29 cellular contexts compared by ENCODE assay signal in the genomic region with DNA sequence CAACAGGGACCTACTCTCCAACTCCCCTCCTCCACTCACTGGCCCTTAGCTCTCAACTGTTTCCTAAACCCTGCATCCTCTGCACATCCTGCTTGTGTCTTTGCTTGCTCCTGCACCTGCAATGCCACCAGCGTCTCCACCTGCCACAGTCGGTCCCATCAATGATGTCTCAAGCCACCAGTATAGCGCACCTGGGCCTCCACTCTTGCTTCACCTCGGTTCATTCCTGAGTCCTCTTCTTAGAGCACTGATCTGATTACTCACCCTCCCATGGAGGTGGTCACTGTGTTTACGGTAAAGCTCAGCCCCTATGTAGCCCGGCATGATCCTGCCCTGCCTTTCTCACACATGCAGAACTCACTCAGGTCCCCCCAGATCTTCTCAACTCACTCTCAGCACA. TPM values are rescaled to one million over a fixed set of nuclear protein-coding genes. Genes with fewer than 3 reads are reported as not detected.
"Had no signal": no experiment of that assay in that cellular context is flagged by ENCODE, and none has a peak within 500 bp of the region (broad histone marks: within the 10 kb centered on the region; RNA-seq: fewer than 3 reads in every experiment).

No MANE protein-coding gene starts in this region.

- DNase-seq: activated CD4-positive, alpha-beta T cell treated with anti-CD3 and anti-CD28 coated beads for 1 hour; activated CD4-positive, alpha-beta T cell treated with anti-CD3 and anti-CD28 coated beads for 48 hours; activated CD4-positive, alpha-beta T cell treated with anti-CD3 and anti-CD28 coated beads, Interleukin-2, amount 50 U/mL, for 1 hour; activated CD4-positive, alpha-beta T cell treated with anti-CD3 and anti-CD28 coated beads, Interleukin-2, amount 50 U/mL, for 48 hours; activated CD8-positive, alpha-beta memory T cell treated with anti-CD3 and anti-CD28 coated beads for 24 hours; activated CD8-positive, alpha-beta T cell treated with anti-CD3 and anti-CD28 coated beads for 36 hours; activated effector memory CD4-positive, alpha-beta T cell treated with anti-CD3 and anti-CD28 coated beads, Interleukin-2, amount 50 U/mL, for 16 hours; activated naive CD4-positive, alpha-beta T cell; activated naive CD4-positive, alpha-beta T cell treated with anti-CD3 and anti-CD28 coated beads, Interleukin-2, amount 10 ng/mL, durations not matched to agents 7 days and 5 days; activated naive CD8-positive, alpha-beta T cell treated with anti-CD3 and anti-CD28 coated beads, Interleukin-2, amount 10 ng/mL, durations not matched to agents 7 days and 5 days; activated T-cell treated with anti-CD3 and anti-CD28 coated beads, Interleukin-2, amount 50 U/mL, for 4 hours; dorsolateral prefrontal cortex; effector memory CD4-positive, alpha-beta T cell; endodermal cell; foreskin fibroblast; head of caudate nucleus; T-helper 1 cell; T-helper 2 cell had no signal

- H3K9me3 ChIP-seq: ascending aorta, breast epithelium had no signal

- H3K36me3 ChIP-seq: ascending aorta, breast epithelium had no signal

- H3K4me3 ChIP-seq: ascending aorta, breast epithelium, coronary artery, dorsolateral prefrontal cortex had no signal

- H3K4me1 ChIP-seq: ascending aorta, breast epithelium had no signal

- H3K27me3 ChIP-seq: ascending aorta, breast epithelium had no signal

- FAIRE-seq: frontal cortex, TTC549 had no signal

- H3K27ac ChIP-seq: ascending aorta, breast epithelium, coronary artery, VCaP had no signal

RNA-seq across cellular contexts. Expression of gene TRIM29, which starts 31.6 kb away (rescaled TPM):
- total RNA-seq: activated CD8-positive, alpha-beta T cell treated with anti-CD3 and anti-CD28 coated beads for 36 hours; activated naive CD4-positive, alpha-beta T cell treated with anti-CD3 and anti-CD28 coated beads, Interleukin-2, amount 50 U/mL, for 72 hours; activated naive CD8-positive, alpha-beta T cell treated with anti-CD3 and anti-CD28 coated beads, Interleukin-2, amount 10 ng/mL, durations not matched to agents 7 days and 5 days; activated T-cell treated with anti-CD3 and anti-CD28 coated beads, Interleukin-2, amount 50 U/mL, for 4 hours; activated T-helper 1 cell treated with anti-CD3 and anti-CD28 coated beads, Interleukin-12 subunit alpha, Interleukin-12 subunit beta, Interleukin-2, Interleukin-4 antibody, amounts not matched to agents 30 ng/mL and 10 ng/mL and 1 ng/mL, durations not matched to agents 14 hours and 24 hours and 36 hours; activated T-helper 2 cell treated with anti-CD3 and anti-CD28 coated beads, Interferon-gamma antibody, Interleukin-2, Interleukin-4, amounts not matched to agents 10 μg/mL and 5 μg/mL and 100 μg/mL, durations not matched to agents 14 hours and 24 hours and 36 hours; cardiac septum; endodermal cell; epithelial cell of proximal tubule; frontal cortex had no signal
